ENCODE assay signal across 1 cellular context in the genomic region with DNA sequence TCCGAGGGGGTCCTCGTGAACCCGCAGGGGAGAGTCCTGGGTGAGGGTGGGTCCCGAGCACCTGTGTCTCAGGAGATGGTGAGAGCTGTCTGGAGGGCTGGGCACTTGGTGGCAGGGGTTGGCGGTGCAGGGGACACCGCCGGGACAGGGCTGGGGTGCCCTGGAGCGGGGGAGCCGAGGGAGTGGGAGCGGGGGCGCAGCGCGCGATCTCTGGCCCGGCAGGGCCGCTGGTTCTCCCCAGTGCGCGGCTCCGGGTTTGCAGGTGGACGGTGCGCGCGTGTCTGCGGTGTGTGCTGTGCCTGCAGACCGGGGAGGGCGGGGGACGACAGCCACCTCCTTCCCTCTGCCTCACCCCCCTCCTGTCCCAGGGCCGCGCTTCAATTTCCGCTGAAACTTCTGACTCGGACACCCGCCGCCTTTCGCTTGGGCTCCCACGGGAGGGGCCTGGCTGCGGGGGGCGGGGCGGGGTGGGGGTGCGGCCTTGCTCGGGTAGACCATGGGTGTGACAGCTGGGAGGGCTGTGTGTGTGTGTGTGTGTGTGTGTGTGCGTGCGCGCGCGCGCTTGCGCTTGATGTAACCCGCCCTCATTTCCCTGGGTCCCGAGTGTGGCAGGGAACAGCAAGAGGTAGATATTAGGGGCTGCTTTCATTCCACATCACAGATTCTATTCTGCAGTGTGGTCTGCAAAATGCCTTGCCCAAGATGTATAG.
TF ChIP-seq lines count a peak whose summit lies in the region.

No MANE protein-coding gene starts in this region.

TF ChIP-seq in K562, 482 proteins besides CTCF, POLR2A, EP300 and RAD21 (continued from another document and continues in another):
- TF ChIP-seq, protein P1, sequence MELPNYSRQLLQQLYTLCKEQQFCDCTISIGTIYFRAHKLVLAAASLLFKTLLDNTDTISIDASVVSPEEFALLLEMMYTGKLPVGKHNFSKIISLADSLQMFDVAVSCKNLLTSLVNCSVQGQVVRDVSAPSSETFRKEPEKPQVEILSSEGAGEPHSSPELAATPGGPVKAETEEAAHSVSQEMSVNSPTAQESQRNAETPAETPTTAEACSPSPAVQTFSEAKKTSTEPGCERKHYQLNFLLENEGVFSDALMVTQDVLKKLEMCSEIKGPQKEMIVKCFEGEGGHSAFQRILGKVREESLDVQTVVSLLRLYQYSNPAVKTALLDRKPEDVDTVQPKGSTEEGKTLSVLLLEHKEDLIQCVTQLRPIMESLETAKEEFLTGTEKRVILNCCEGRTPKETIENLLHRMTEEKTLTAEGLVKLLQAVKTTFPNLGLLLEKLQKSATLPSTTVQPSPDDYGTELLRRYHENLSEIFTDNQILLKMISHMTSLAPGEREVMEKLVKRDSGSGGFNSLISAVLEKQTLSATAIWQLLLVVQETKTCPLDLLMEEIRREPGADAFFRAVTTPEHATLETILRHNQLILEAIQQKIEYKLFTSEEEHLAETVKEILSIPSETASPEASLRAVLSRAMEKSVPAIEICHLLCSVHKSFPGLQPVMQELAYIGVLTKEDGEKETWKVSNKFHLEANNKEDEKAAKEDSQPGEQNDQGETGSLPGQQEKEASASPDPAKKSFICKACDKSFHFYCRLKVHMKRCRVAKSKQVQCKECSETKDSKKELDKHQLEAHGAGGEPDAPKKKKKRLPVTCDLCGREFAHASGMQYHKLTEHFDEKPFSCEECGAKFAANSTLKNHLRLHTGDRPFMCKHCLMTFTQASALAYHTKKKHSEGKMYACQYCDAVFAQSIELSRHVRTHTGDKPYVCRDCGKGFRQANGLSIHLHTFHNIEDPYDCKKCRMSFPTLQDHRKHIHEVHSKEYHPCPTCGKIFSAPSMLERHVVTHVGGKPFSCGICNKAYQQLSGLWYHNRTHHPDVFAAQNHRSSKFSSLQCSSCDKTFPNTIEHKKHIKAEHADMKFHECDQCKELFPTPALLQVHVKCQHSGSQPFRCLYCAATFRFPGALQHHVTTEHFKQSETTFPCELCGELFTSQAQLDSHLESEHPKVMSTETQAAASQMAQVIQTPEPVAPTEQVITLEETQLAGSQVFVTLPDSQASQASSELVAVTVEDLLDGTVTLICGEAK (IDR thresholded peaks at IDR 0.05): no peak
- TF ChIP-seq, protein P1 (CRISPR knock-in tag; IDR thresholded peaks at IDR 0.05): peak; percentile 47; the same call in 1 of the 2 replicates
- TF ChIP-seq, protein P2, sequence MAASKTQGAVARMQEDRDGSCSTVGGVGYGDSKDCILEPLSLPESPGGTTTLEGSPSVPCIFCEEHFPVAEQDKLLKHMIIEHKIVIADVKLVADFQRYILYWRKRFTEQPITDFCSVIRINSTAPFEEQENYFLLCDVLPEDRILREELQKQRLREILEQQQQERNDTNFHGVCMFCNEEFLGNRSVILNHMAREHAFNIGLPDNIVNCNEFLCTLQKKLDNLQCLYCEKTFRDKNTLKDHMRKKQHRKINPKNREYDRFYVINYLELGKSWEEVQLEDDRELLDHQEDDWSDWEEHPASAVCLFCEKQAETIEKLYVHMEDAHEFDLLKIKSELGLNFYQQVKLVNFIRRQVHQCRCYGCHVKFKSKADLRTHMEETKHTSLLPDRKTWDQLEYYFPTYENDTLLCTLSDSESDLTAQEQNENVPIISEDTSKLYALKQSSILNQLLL (CRISPR knock-in tag; IDR thresholded peaks at IDR 0.05; ENCODE audit: borderline replicate concordance): no peak
- TF ChIP-seq ZFP1 (CRISPR knock-in tag; IDR thresholded peaks at IDR 0.05) (0 out of 2 replicates have a peak, but pooled peaks have one; percentile 36), YY1 (IDR thresholded peaks at IDR 0.05; ENCODE audit: borderline replicate concordance in 1 of 3, control insufficient read depth in 1 of 3, extremely low read depth in 1 of 3, insufficient read depth in 3 of 3, insufficient read length in 1 of 3, insufficient replicate concordance in 2 of 3, low read depth in 1 of 3, low read length in 2 of 3) (peak in 1 of 3 experiments; percentile 5), ZNF655 (CRISPR knock-in tag; IDR thresholded peaks at IDR 0.05) (no peak), ZNF699 (CRISPR knock-in tag; IDR thresholded peaks at IDR 0.05; ENCODE audit: insufficient replicate concordance) (no peak), U2AF2 (optimal IDR thresholded peaks at IDR 0.05; ENCODE audit: low read depth, low read length) (no peak), TCF3 (CRISPR knock-in tag; IDR thresholded peaks at IDR 0.05) (0 out of 2 replicates have a peak, but pooled peaks have one; percentile 14), RBM22 (IDR thresholded peaks at IDR 0.05; ENCODE audit: low read depth, low read length, poor library complexity, severe bottlenecking) (peak; percentile 97), ZBTB26 (CRISPR knock-in tag; IDR thresholded peaks at IDR 0.05) (peak; percentile 62; the same call in 1 of the 2 replicates), MBD2 (IDR thresholded peaks at IDR 0.05; ENCODE audit: borderline replicate concordance, low read depth) (no peak), GABPA (tag; conservative IDR thresholded peaks at IDR 0.05; ENCODE audit: low read depth) (peak; percentile 49; the same call in 1 of the 2 replicates), TAF9B (IDR thresholded peaks at IDR 0.05; ENCODE audit: partially characterized antibody) (peak; percentile 39), POLR2AphosphoS2 (IDR thresholded peaks at IDR 0.05; ENCODE audit: low read length) (peak; percentile 91; the same call in 1 of the 2 replicates), GABPB2 (CRISPR knock-in tag; conservative IDR thresholded peaks at IDR 0.05) (peak; percentile 82), NR1H2 (CRISPR knock-in tag; IDR thresholded peaks at IDR 0.05) (0 out of 2 replicates have a peak, but pooled peaks have one; percentile 50), U2AF1 (optimal IDR thresholded peaks at IDR 0.05; ENCODE audit: low read depth, low read length) (no peak), NRF1 (conservative IDR thresholded peaks at IDR 0.05 in 1 of 2, IDR thresholded peaks at IDR 0.05 in 1 of 2) (peak; percentile 84 to 86), KLF6 (CRISPR knock-in tag; IDR thresholded peaks at IDR 0.05; ENCODE audit: borderline replicate concordance) (no peak), ZNF316 (IDR thresholded peaks at IDR 0.05) (no peak), CBFB (CRISPR knock-in tag; IDR thresholded peaks at IDR 0.05) (0 out of 2 replicates have a peak, but pooled peaks have one; percentile 60), ZNF24 (IDR thresholded peaks at IDR 0.05) (no peak), NELFE (IDR thresholded peaks at IDR 0.05; ENCODE audit: insufficient read depth, insufficient read length) (no peak), ZSCAN32 (CRISPR knock-in tag; IDR thresholded peaks at IDR 0.05) (0 out of 2 replicates have a peak, but pooled peaks have one; percentile 34), PCBP1 (IDR thresholded peaks at IDR 0.05; ENCODE audit: low read depth, low read length, poor library complexity, severe bottlenecking) (peak; percentile 71), JUND (IDR thresholded peaks at IDR 0.05; ENCODE audit: borderline replicate concordance, low read depth, low read length) (0 out of 2 replicates have a peak, but pooled peaks have one; percentile 2), JUND (tag; IDR thresholded peaks at IDR 0.05; ENCODE audit: borderline replicate concordance, low read depth, low read length) (no peak), SMAD1 (IDR thresholded peaks at IDR 0.05; ENCODE audit: low read depth, low read length, partially characterized antibody) (peak; percentile 95)
- TF ChIP-seq, protein P3, sequence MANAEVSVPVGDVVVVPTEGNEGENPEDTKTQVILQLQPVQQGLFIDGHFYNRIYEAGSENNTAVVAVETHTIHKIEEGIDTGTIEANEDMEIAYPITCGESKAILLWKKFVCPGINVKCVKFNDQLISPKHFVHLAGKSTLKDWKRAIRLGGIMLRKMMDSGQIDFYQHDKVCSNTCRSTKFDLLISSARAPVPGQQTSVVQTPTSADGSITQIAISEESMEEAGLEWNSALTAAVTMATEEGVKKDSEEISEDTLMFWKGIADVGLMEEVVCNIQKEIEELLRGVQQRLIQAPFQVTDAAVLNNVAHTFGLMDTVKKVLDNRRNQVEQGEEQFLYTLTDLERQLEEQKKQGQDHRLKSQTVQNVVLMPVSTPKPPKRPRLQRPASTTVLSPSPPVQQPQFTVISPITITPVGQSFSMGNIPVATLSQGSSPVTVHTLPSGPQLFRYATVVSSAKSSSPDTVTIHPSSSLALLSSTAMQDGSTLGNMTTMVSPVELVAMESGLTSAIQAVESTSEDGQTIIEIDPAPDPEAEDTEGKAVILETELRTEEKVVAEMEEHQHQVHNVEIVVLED (CRISPR knock-in tag; IDR thresholded peaks at IDR 0.05): no peak
- TF ChIP-seq, protein P4, sequence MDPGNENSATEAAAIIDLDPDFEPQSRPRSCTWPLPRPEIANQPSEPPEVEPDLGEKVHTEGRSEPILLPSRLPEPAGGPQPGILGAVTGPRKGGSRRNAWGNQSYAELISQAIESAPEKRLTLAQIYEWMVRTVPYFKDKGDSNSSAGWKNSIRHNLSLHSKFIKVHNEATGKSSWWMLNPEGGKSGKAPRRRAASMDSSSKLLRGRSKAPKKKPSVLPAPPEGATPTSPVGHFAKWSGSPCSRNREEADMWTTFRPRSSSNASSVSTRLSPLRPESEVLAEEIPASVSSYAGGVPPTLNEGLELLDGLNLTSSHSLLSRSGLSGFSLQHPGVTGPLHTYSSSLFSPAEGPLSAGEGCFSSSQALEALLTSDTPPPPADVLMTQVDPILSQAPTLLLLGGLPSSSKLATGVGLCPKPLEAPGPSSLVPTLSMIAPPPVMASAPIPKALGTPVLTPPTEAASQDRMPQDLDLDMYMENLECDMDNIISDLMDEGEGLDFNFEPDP (CRISPR knock-in tag; IDR thresholded peaks at IDR 0.05): peak; percentile 29; the same call in 1 of the 2 replicates
- TF ChIP-seq, protein P5, sequence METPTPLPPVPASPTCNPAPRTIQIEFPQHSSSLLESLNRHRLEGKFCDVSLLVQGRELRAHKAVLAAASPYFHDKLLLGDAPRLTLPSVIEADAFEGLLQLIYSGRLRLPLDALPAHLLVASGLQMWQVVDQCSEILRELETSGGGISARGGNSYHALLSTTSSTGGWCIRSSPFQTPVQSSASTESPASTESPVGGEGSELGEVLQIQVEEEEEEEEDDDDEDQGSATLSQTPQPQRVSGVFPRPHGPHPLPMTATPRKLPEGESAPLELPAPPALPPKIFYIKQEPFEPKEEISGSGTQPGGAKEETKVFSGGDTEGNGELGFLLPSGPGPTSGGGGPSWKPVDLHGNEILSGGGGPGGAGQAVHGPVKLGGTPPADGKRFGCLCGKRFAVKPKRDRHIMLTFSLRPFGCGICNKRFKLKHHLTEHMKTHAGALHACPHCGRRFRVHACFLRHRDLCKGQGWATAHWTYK (CRISPR knock-in tag; IDR thresholded peaks at IDR 0.05): peak; percentile 86
- TF ChIP-seq, protein P6, sequence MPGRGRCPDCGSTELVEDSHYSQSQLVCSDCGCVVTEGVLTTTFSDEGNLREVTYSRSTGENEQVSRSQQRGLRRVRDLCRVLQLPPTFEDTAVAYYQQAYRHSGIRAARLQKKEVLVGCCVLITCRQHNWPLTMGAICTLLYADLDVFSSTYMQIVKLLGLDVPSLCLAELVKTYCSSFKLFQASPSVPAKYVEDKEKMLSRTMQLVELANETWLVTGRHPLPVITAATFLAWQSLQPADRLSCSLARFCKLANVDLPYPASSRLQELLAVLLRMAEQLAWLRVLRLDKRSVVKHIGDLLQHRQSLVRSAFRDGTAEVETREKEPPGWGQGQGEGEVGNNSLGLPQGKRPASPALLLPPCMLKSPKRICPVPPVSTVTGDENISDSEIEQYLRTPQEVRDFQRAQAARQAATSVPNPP (IDR thresholded peaks at IDR 0.05; ENCODE audit: borderline replicate concordance, insufficient read depth, insufficient read length): no peak
